In genomic region chr17:59837362-59838195, GRCh38 we compare ENCODE assay signal across 8 cellular contexts. TPM values are rescaled to one million over a fixed set of nuclear protein-coding genes. Genes with fewer than 3 reads are reported as not detected.
DNase-seq lines count a peak whose midpoint lies in the region; ATAC-seq and TF ChIP-seq lines count a peak whose summit lies in the region.

No MANE protein-coding gene starts in this region.

- peaks cover 35% of the 10 kb centered on the region for H3K4me1 Mint-ChIP-seq in osteocyte (ENCODE audit: unreplicated experiment)

- peaks cover 30% of the 10 kb centered on the region for H3K4me1 ChIP-seq in Panc1 (ENCODE audit: control insufficient read depth, insufficient read depth, low read length)

- H3K36me3 ChIP-seq in Panc1 (ENCODE audit: control insufficient read depth, insufficient read depth, low read length), result peaks cover 29% of the 10 kb centered on the region

- POLR2A ChIA-PET in Panc1 (lab: Charles Lee), result interaction anchor here (0.6 to 3.5 kb wide), 16 partner anchors 9 to 609 kb away, joined by 3 to 77 read pairs (median 10); partner anchors contain the start of genes PTRH2 and VMP1

- H3K4me3 ChIP-seq in Panc1 (ENCODE audit: low read depth in 2 of 2, low read length in 2 of 2), result peak overlapping the region; percentile 87 to 99

- peak; percentile 81 for ATAC-seq in GM21423 (IDR thresholded peaks at IDR 0.05; ENCODE audit: unreplicated experiment)
- peak; percentile 83 for ATAC-seq in Panc1
- ATAC-seq in activated naive CD4-positive, alpha-beta T cell treated with anti-CD3 and anti-CD28 coated beads, Interleukin-2, amount 50 U/mL, for 72 hours, result peak; percentile 80 to 84

- CTCF ChIA-PET in Panc1 (lab: Charles Lee), result interaction anchor here (0.6 kb wide), 1 partner anchor 24 kb away, joined by 7 read pairs; no protein-coding TSS in a partner anchor

- H3K9me3 Mint-ChIP-seq in activated naive CD4-positive, alpha-beta T cell treated with anti-CD3 and anti-CD28 coated beads, Interleukin-2, amount 50 U/mL, for 72 hours, result no peaks in the 10 kb centered on the region
- no peaks in the 10 kb centered on the region for H3K9me3 Mint-ChIP-seq in osteocyte (ENCODE audit: unreplicated experiment)

- peak overlapping the region; percentile 100 for H3K27ac Mint-ChIP-seq in activated naive CD4-positive, alpha-beta T cell treated with anti-CD3 and anti-CD28 coated beads, Interleukin-2, amount 50 U/mL, for 72 hours
- peak overlapping the region; percentile 100 for H3K27ac Mint-ChIP-seq in osteocyte (ENCODE audit: unreplicated experiment)

- no TSS peak for BruUV-seq in Panc1 (replicated peaks; lab: Mats Ljungman, UMichigan)

- TF ChIP-seq CTCF in Panc1 (IDR thresholded peaks at IDR 0.05) (no peak), osteocyte (IDR thresholded peaks at IDR 0.05) (no peak)

- H3K27ac ChIP-seq in Panc1 (ENCODE audit: low read length), result peak overlapping the region; percentile 100

- peaks cover 55 to 67% of the 10 kb centered on the region in 2 donors for H3K36me3 Mint-ChIP-seq in activated naive CD4-positive, alpha-beta T cell treated with anti-CD3 and anti-CD28 coated beads, Interleukin-2, amount 50 U/mL, for 72 hours
- peaks cover 47% of the 10 kb centered on the region for H3K36me3 Mint-ChIP-seq in osteocyte (ENCODE audit: unreplicated experiment)

- in situ Hi-C loops in Panc1 (cut with HindIII; ENCODE audit: low pct_unique_long_range_greater_than_20kb, low sequenced_read_pairs), result no loop called here

- H3K27me3 ChIP-seq in Panc1 (ENCODE audit: control insufficient read depth, insufficient read depth, low read length), result no peaks in the 10 kb centered on the region

- intact Hi-C loops in Panc1 (cut with micrococcal nuclease; ENCODE audit: unreplicated experiment), result loop anchor here (2.0 kb wide), 1 partner anchor 51 kb away; no protein-coding TSS in a partner anchor

- peak overlapping the region; percentile 99 for H3K4me3 Mint-ChIP-seq in osteocyte (ENCODE audit: unreplicated experiment)

- H3K9me3 ChIP-seq in Panc1 (ENCODE audit: control insufficient read depth, insufficient read depth, low read depth, low read length), result no peaks in the 10 kb centered on the region

- no peaks in the 10 kb centered on the region for H3K27me3 Mint-ChIP-seq in osteocyte (ENCODE audit: unreplicated experiment)

- peak; percentile 100 for DNase-seq in EL
- DNase-seq in HS-27A (ENCODE audit: low read depth), result peak; percentile 98
- peak; percentile 99 for DNase-seq in Panc1 (ENCODE audit: low read depth, low spot score)
- DNase-seq in activated naive CD4-positive, alpha-beta T cell treated with anti-CD3 and anti-CD28 coated beads, Interleukin-2, amount 50 U/mL, for 72 hours (ENCODE audit: low spot score in 2 of 2), result peak; percentile 73 to 76
- peak; percentile 100 for DNase-seq in glomerular endothelial cell (ENCODE audit: extremely low read depth, low read depth, low spot score)
- DNase-seq in osteocyte (ENCODE audit: extremely low spot score, unreplicated experiment), result peak; percentile 87
- no peak for DNase-seq in GM19240 (ENCODE audit: insufficient read length, low spot score)

RNA-seq across cellular contexts. Expression of gene TUBD1, which starts 55.2 kb away (rescaled TPM):
- total RNA-seq in Panc1 (2021; ENCODE audit: unreplicated experiment), result 12.5 TPM
- 8.6 TPM for polyA plus RNA-seq in Panc1 (2012; ENCODE audit: insufficient read length)
- 10 to 100 TPM; 13.8 to 27.6 TPM for total RNA-seq in activated naive CD4-positive, alpha-beta T cell treated with anti-CD3 and anti-CD28 coated beads, Interleukin-2, amount 50 U/mL, for 72 hours
- total RNA-seq in glomerular endothelial cell, result 5.0 and 5.9 TPM in 2 replicates
- total RNA-seq in osteocyte, result 6.9 and 7.9 TPM in 2 replicates

RNA-seq across cellular contexts. Expression of gene RPS6KB1, which starts 55.3 kb away (rescaled TPM):
- total RNA-seq in Panc1 (2021; ENCODE audit: unreplicated experiment), result 34.6 TPM
- polyA plus RNA-seq in Panc1 (2012; ENCODE audit: insufficient read length), result 28.0 TPM
- total RNA-seq in activated naive CD4-positive, alpha-beta T cell treated with anti-CD3 and anti-CD28 coated beads, Interleukin-2, amount 50 U/mL, for 72 hours, result 10 to 100 TPM; 66.9 to 71.5 TPM
- 17.9 and 23.2 TPM in 2 replicates for total RNA-seq in glomerular endothelial cell
- total RNA-seq in osteocyte, result 38.6 and 40.1 TPM in 2 replicates
